Comparison of ENCODE assay signal across 9 cellular contexts in genomic region chr12:5432011-5432400, GRCh38. TPM values are rescaled to one million over a fixed set of nuclear protein-coding genes. Genes with fewer than 3 reads are reported as not detected.
DNase-seq lines count a peak whose midpoint lies in the region; ATAC-seq, FAIRE-seq and TF ChIP-seq lines count a peak whose summit lies in the region.
"Had no signal": no experiment of that assay in that cellular context is flagged by ENCODE, and none has a peak within 500 bp of the region (broad histone marks: within the 10 kb centered on the region; RNA-seq: fewer than 3 reads in every experiment).

Gene NTF3 (plus strand): TSS chr12:5432108. CDS start chr12:5432325, 217 bp downstream.

- peak within 1 kb of the TSS; percentile 72 for H2AFZ ChIP-seq in astrocyte (ENCODE audit: low read depth, low read length)
- H2AFZ ChIP-seq in keratinocyte (ENCODE audit: control insufficient read depth, low read length) = no peak within 1 kb of the TSS

- intact Hi-C loops in Right ventricle myocardium inferior (cut with DNase I) = loop anchor here (5.0 kb wide), 1 partner anchor 215 kb away; no protein-coding TSS in a partner anchor
- intact Hi-C loops in cardiac septum (cut with DNase I) = no loop called here

- H3K4me3 ChIP-seq in astrocyte (ENCODE audit: insufficient read depth, low read depth, low read length) (peak within 1 kb of the TSS; percentile 65), keratinocyte (ENCODE audit: control insufficient read depth in 2 of 3, extremely low read depth in 1 of 3, insufficient read depth in 2 of 3, low read depth in 1 of 3, low read length in 3 of 3) (no peak within 1 kb of the TSS), thymus (ENCODE audit: low read length) (peak within 1 kb of the TSS; percentile 35)
- H3K4me3 ChIP-seq: GM12878 had no signal

- H3K4me2 ChIP-seq in astrocyte (ENCODE audit: low read length) = peak within 1 kb of the TSS; percentile 93
- H3K4me2 ChIP-seq in keratinocyte (ENCODE audit: control insufficient read depth, extremely low read depth, insufficient read depth, low read depth, low read length) = peak within 1 kb of the TSS; percentile 44

- H3K9ac ChIP-seq in astrocyte (ENCODE audit: low read length) (peak within 1 kb of the TSS; percentile 81), keratinocyte (ENCODE audit: control insufficient read depth, extremely low read depth, insufficient read depth, low read length) (no peak within 1 kb of the TSS)

- H3K36me3 ChIP-seq in astrocyte (ENCODE audit: insufficient read depth, low read length) (no peaks in the 10 kb centered on the region), keratinocyte (ENCODE audit: control insufficient read depth in 2 of 2, extremely low read depth in 1 of 2, insufficient read depth in 2 of 2, low read length in 2 of 2) (no peaks in the 10 kb centered on the region), thymus (ENCODE audit: control insufficient read depth, insufficient read depth) (no peaks in the 10 kb centered on the region)

- dilution Hi-C loops in keratinocyte (cut with MboI; ENCODE audit: extremely low pct_ligation_motif_present, low sequenced_read_pairs) = no loop called here

- 1% methylated on average over 34 of the region's 34 CpGs for WGBS in thymus

- H3K27ac ChIP-seq in astrocyte (ENCODE audit: low read depth, low read length) = peak within 1 kb of the TSS; percentile 17
- H3K27ac ChIP-seq in keratinocyte (ENCODE audit: control insufficient read depth, insufficient read depth, low read length) = no peak within 1 kb of the TSS
- no peak within 1 kb of the TSS for H3K27ac ChIP-seq in thymus (ENCODE audit: low read depth)

- peak; percentile 62 for ATAC-seq in Right ventricle myocardium inferior
- no peak for ATAC-seq in GM21360 (IDR thresholded peaks at IDR 0.05; ENCODE audit: unreplicated experiment)
- no peak for ATAC-seq in GM18519 (IDR thresholded peaks at IDR 0.05; ENCODE audit: low FRiP score, unreplicated experiment)
- ATAC-seq in HG02642 (IDR thresholded peaks at IDR 0.05; ENCODE audit: poor library complexity, unreplicated experiment) = no peak
- ATAC-seq: GM12878 had no signal

- peaks cover 34% of the 10 kb centered on the region for H3K79me2 ChIP-seq in astrocyte (ENCODE audit: insufficient read depth, low read length)
- no peaks in the 10 kb centered on the region for H3K79me2 ChIP-seq in keratinocyte (ENCODE audit: control insufficient read depth, insufficient read depth, low read length)

- peaks cover 33% of the 10 kb centered on the region for H3K27me3 Mint-ChIP-seq in astrocyte (ENCODE audit: low read depth, unreplicated experiment)

- H3K4me3 Mint-ChIP-seq in astrocyte (ENCODE audit: unreplicated experiment) = peak within 1 kb of the TSS; percentile 95

- TF ChIP-seq CTCF in astrocyte (IDR thresholded peaks at IDR 0.05; ENCODE audit: insufficient read depth, low read depth, low read length) = no peak
- TF ChIP-seq CTCF in keratinocyte (optimal IDR thresholded peaks at IDR 0.05 in 1 of 3, IDR thresholded peaks at IDR 0.05 in 1 of 3, conservative IDR thresholded peaks at IDR 0.05 in 1 of 3; ENCODE audit: extremely low read depth in 1 of 3, insufficient read depth in 2 of 3, low read length in 3 of 3) = no peak

- H3K9me3 Mint-ChIP-seq in astrocyte (ENCODE audit: unreplicated experiment) = peaks cover 3% of the 10 kb centered on the region

- H4K20me1 ChIP-seq in astrocyte (ENCODE audit: insufficient read depth, low read length) = peaks cover 12% of the 10 kb centered on the region
- H4K20me1 ChIP-seq in keratinocyte (ENCODE audit: control insufficient read depth, extremely low read depth, insufficient read depth, low read length) = no peaks in the 10 kb centered on the region

- peaks cover 62% of the 10 kb centered on the region for H3K27me3 ChIP-seq in astrocyte (ENCODE audit: insufficient read depth, low read length)
- H3K27me3 ChIP-seq in keratinocyte (ENCODE audit: control insufficient read depth, extremely low read depth, insufficient read depth, low read length) = peaks cover 83% of the 10 kb centered on the region
- peaks cover 68% of the 10 kb centered on the region for H3K27me3 ChIP-seq in thymus (ENCODE audit: control insufficient read depth, insufficient read depth)

- H3K4me1 ChIP-seq in astrocyte (ENCODE audit: insufficient read depth, low read length) (peaks cover 34% of the 10 kb centered on the region), keratinocyte (ENCODE audit: control insufficient read depth, extremely low read depth, insufficient read depth, low read length) (no peaks in the 10 kb centered on the region), thymus (ENCODE audit: control insufficient read depth, insufficient read depth, low read length) (no peaks in the 10 kb centered on the region)

- peak within 1 kb of the TSS; percentile 79 for H3K27ac Mint-ChIP-seq in astrocyte (ENCODE audit: unreplicated experiment)

- DNase-seq in Right ventricle myocardium inferior (ENCODE audit: missing footprints) (peak; percentile 66), cardiac septum (ENCODE audit: low spot score) (no peak), astrocyte (ENCODE audit: low read depth) (peak; percentile 23), keratinocyte (ENCODE audit: low read depth, low spot score) (no peak)

- no peaks in the 10 kb centered on the region for H3K9me1 ChIP-seq in keratinocyte (ENCODE audit: control insufficient read depth, extremely low read depth, insufficient read depth, low read length)

- H3K4me1 Mint-ChIP-seq in astrocyte (ENCODE audit: low read depth, unreplicated experiment) = peaks cover 27% of the 10 kb centered on the region

- H3K36me3 Mint-ChIP-seq in astrocyte (ENCODE audit: low read depth, unreplicated experiment) = peaks cover 3% of the 10 kb centered on the region

- FAIRE-seq in astrocyte (lab: Jason Lieb, UNC) (no peak), keratinocyte (lab: Jason Lieb, UNC) (no peak)
- FAIRE-seq: GM12878 had no signal

- no peaks in the 10 kb centered on the region for H3K9me3 ChIP-seq in astrocyte (ENCODE audit: insufficient read depth, low read depth, low read length)
- no peaks in the 10 kb centered on the region for H3K9me3 ChIP-seq in keratinocyte (ENCODE audit: control insufficient read depth, low read depth, low read length)
- H3K9me3 ChIP-seq in thymus (ENCODE audit: control insufficient read depth) = no peaks in the 10 kb centered on the region

RNA-seq across cellular contexts. Expression of gene NTF3, which starts in this region (rescaled TPM):
- total RNA-seq in Right ventricle myocardium inferior = 0.78 TPM
- 0.70 TPM for total RNA-seq in cardiac septum
- 8.9 and 9.6 TPM in 2 replicates for total RNA-seq in astrocyte
- polyA plus RNA-seq in keratinocyte = not detected in 3 replicates
- polyA plus RNA-seq in keratinocyte (2011; ENCODE audit: low read depth) = 0.79 TPM
- polyA plus RNA-seq in keratinocyte (2011; cell fraction: cytosol; rRNA removed) = not detected in 2 replicates
- polyA plus RNA-seq in keratinocyte (2011; cell fraction: nucleus; rRNA removed) = not detected in 2 replicates
- polyA plus RNA-seq in keratinocyte (2012; ENCODE audit: low replicate concordance) = not detected in 2 replicates
- polyA minus RNA-seq in keratinocyte = not detected in 3 replicates
- polyA minus RNA-seq in keratinocyte (2011; cell fraction: cytosol; rRNA and poly(A)+ RNA removed) = not detected
- not detected in 2 replicates for polyA minus RNA-seq in keratinocyte (2011; cell fraction: nucleus; rRNA and poly(A)+ RNA removed)
- polyA plus RNA-seq in thymus = 1.6 TPM
- total RNA-seq: GM12878 had no signal

Comparison
In these comparisons a context has a peak if more than half of its experiments do, and no peak if none do; other contexts are left out.
1. Peak in DNase-seq and ATAC-seq in Right ventricle myocardium inferior; RNA of the gene not detected or under 1 TPM.
2. H3K4me3 ChIP-seq: peak in astrocyte (single experiment) and thymus (single experiment); none in keratinocyte (0 of 3).